8 cellular contexts compared by ENCODE assay signal in the genomic region with DNA sequence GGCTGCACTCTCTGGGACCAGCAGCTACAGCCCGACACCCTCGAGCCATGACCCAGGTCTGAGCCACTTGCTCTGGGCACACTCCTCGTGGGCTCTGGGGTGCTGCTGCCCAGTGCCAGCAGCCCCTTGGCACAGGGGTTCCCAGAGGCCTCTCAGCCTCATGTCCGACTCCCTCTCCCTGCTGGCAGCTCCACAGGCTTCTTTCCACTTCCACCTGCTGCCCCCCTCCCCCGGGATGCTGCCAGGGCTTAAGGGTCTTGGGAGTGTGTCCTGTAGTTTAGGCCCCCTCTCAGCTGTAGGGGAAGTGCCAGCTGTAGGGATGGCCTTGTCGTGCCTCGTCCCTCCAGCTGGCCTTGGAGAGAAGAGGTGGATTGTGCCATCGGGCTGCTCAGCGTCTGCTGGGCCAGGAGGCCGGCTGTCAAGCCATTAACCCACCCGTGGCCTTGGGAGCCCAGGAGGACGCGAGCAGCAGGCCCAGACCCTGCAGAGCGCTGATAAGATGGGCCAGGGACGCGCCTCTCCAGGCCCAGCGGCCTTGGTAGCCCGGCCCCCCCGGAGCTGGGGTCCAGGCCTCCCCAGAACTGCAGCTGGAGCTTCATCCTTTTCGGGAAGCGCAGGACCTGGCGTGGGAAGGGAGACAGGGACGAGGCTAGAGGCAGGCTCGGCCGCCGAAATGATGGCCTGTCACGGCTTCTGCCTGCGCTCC. TPM values are rescaled to one million over a fixed set of nuclear protein-coding genes. Genes with fewer than 3 reads are reported as not detected.
DNase-seq lines count a peak whose midpoint lies in the region; ATAC-seq and TF ChIP-seq lines count a peak whose summit lies in the region.

No MANE protein-coding gene starts in this region.

- intact Hi-C loops in Panc1 (cut with micrococcal nuclease; ENCODE audit: unreplicated experiment), result no loop called here

- no peak for TF ChIP-seq EP300 in neural cell (conservative IDR thresholded peaks at IDR 0.05; ENCODE audit: poor library complexity, severe bottlenecking)

- TF ChIP-seq CTCF in BE2C (IDR thresholded peaks at IDR 0.05; ENCODE audit: low read depth, low read length) (no peak), Panc1 (IDR thresholded peaks at IDR 0.05) (no peak), endothelial cell (IDR thresholded peaks at IDR 0.05; ENCODE audit: unreplicated experiment) (no peak), neural cell (IDR thresholded peaks at IDR 0.05; ENCODE audit: poor library complexity, severe bottlenecking) (no peak), foreskin keratinocyte (conservative IDR thresholded peaks at IDR 0.05) (no peak)

- BruUV-seq in Panc1 (replicated peaks; lab: Mats Ljungman, UMichigan), result no TSS peak

- ATAC-seq in Panc1 (no peak; the same call in 1 of the 2 replicates), GM18873 (IDR thresholded peaks at IDR 0.05; ENCODE audit: low FRiP score, unreplicated experiment) (no peak), GM18870 (IDR thresholded peaks at IDR 0.05; ENCODE audit: unreplicated experiment) (no peak), foreskin keratinocyte (no peak)

- no peaks in the 10 kb centered on the region for H3K9me3 Mint-ChIP-seq in endothelial cell (ENCODE audit: unreplicated experiment)

- H3K27ac ChIP-seq in Panc1 (ENCODE audit: low read length) (peak overlapping the region; percentile 82), neural cell (ENCODE audit: low read length) (peak overlapping the region; percentile 79), foreskin keratinocyte (no peak overlapping the region)

- H3K9me3 ChIP-seq in BE2C (no peaks in the 10 kb centered on the region), Panc1 (ENCODE audit: control insufficient read depth, insufficient read depth, low read depth, low read length) (no peaks in the 10 kb centered on the region), neural cell (ENCODE audit: low read length) (no peaks in the 10 kb centered on the region)

- peaks cover 15% of the 10 kb centered on the region for H3K4me1 Mint-ChIP-seq in endothelial cell (ENCODE audit: unreplicated experiment)

- CTCF ChIA-PET in Panc1 (lab: Charles Lee), result interaction anchor here (0.9 kb wide), 1 partner anchor 117 kb away, joined by 4 read pairs; no protein-coding TSS in a partner anchor

- no peaks in the 10 kb centered on the region for H4K20me1 ChIP-seq in neural cell (ENCODE audit: insufficient read depth)

- peak; percentile 26 for DNase-seq in BE2C
- DNase-seq in Panc1 (ENCODE audit: low read depth, low spot score), result no peak
- no peak for DNase-seq in endothelial cell (ENCODE audit: low spot score)
- DNase-seq in amniotic stem cell (lab: John Stamatoyannopoulos, UW), result no peak
- no peak for DNase-seq in foreskin keratinocyte

- peak overlapping the region; percentile 86 for H3K4me3 Mint-ChIP-seq in endothelial cell (ENCODE audit: unreplicated experiment)

- POLR2A ChIA-PET in Panc1 (lab: Charles Lee), result no interaction called here

- H3K27me3 Mint-ChIP-seq in endothelial cell (ENCODE audit: unreplicated experiment), result no peaks in the 10 kb centered on the region

- peak overlapping the region; percentile 80 for H3K9ac ChIP-seq in neural cell (ENCODE audit: low read length)

- peak overlapping the region; percentile 8 for H2AFZ ChIP-seq in neural cell (ENCODE audit: low read depth, low read length)

- in situ Hi-C loops in Panc1 (cut with HindIII; ENCODE audit: low pct_unique_long_range_greater_than_20kb, low sequenced_read_pairs), result no loop called here

- peaks cover 15% of the 10 kb centered on the region for H3K79me2 ChIP-seq in neural cell (replicated peaks; ENCODE audit: insufficient read depth, low read length)

- no peak overlapping the region for H3K4me2 ChIP-seq in neural cell (ENCODE audit: low read length)

- TF ChIP-seq RAD21 in neural cell (conservative IDR thresholded peaks at IDR 0.05), result no peak

- no peaks in the 10 kb centered on the region for H3K9me2 ChIP-seq in neural cell (ENCODE audit: insufficient read depth, low read length)

- no peaks in the 10 kb centered on the region for H3K36me3 Mint-ChIP-seq in endothelial cell (ENCODE audit: low read depth, unreplicated experiment)

- H3K4me3 ChIP-seq in BE2C (ENCODE audit: low read depth, low read length) (peak overlapping the region; percentile 61), Panc1 (ENCODE audit: low read depth in 2 of 2, low read length in 2 of 2) (peak overlapping the region; percentile 60 to 65), neural cell (ENCODE audit: low read length) (peak overlapping the region; percentile 72)

- H3F3A ChIP-seq in neural cell (ENCODE audit: insufficient read depth, low read length, poor library complexity, severe bottlenecking), result no peaks in the 10 kb centered on the region

- H3K36me3 ChIP-seq in BE2C, result no peaks in the 10 kb centered on the region
- H3K36me3 ChIP-seq in Panc1 (ENCODE audit: control insufficient read depth, insufficient read depth, low read length), result no peaks in the 10 kb centered on the region
- no peaks in the 10 kb centered on the region for H3K36me3 ChIP-seq in neural cell (ENCODE audit: insufficient read depth, low read length)

- H3K4me1 ChIP-seq in BE2C (no peaks in the 10 kb centered on the region), Panc1 (ENCODE audit: control insufficient read depth, insufficient read depth, low read length) (no peaks in the 10 kb centered on the region; the same call in 1 of the 2 replicates), foreskin keratinocyte (no peaks in the 10 kb centered on the region)

- H3K27me3 ChIP-seq in BE2C (no peaks in the 10 kb centered on the region), Panc1 (ENCODE audit: control insufficient read depth, insufficient read depth, low read length) (no peaks in the 10 kb centered on the region; the same call in 1 of the 2 replicates), neural cell (ENCODE audit: insufficient read depth, low read depth, low read length) (no peaks in the 10 kb centered on the region), foreskin keratinocyte (no peaks in the 10 kb centered on the region)

- peak overlapping the region; percentile 30 for H3K27ac Mint-ChIP-seq in endothelial cell (ENCODE audit: unreplicated experiment)

TF ChIP-seq in neural cell, 6 proteins besides CTCF, POLR2A, EP300 and RAD21:
- TF ChIP-seq REST (IDR thresholded peaks at IDR 0.05; ENCODE audit: borderline replicate concordance), result no peak
- no peak for TF ChIP-seq MXI1 (conservative IDR thresholded peaks at IDR 0.05; ENCODE audit: poor library complexity, severe bottlenecking)
- no peak for TF ChIP-seq EZH2 (IDR thresholded peaks at IDR 0.05; ENCODE audit: borderline replicate concordance, insufficient read depth, low read length, poor library complexity, severe bottlenecking)
- TF ChIP-seq POLR2AphosphoS5 (IDR thresholded peaks at IDR 0.05), result no peak
- TF ChIP-seq TAF1 (IDR thresholded peaks at IDR 0.05; ENCODE audit: low read depth), result no peak
- no peak for TF ChIP-seq SMC3 (conservative IDR thresholded peaks at IDR 0.05; ENCODE audit: poor library complexity)

RNA-seq across cellular contexts. Expression of gene USP27X, which starts 1.0 kb away (rescaled TPM):
- 1.8 TPM for polyA plus RNA-seq in BE2C (2012; ENCODE audit: insufficient read depth, insufficient read length, low read depth)
- 3.1 TPM for total RNA-seq in Panc1 (2021; ENCODE audit: unreplicated experiment)
- polyA plus RNA-seq in Panc1 (2012; ENCODE audit: insufficient read length), result 4.2 TPM
- total RNA-seq in endothelial cell (ENCODE audit: unreplicated experiment), result 6.6 TPM
- 8.0 and 10.3 TPM in 2 replicates for polyA plus RNA-seq in neural cell
- 30.9 and 32.6 TPM in 2 replicates for polyA minus RNA-seq in neural cell
- total RNA-seq in foreskin keratinocyte, result 2.8 and 2.9 TPM in 2 replicates
- 1.9 and 2.4 TPM in 2 replicates for polyA plus RNA-seq in foreskin keratinocyte

RNA-seq across cellular contexts. Expression of gene CLCN5, which starts 44.1 kb away (rescaled TPM):
- 4.6 TPM for polyA plus RNA-seq in BE2C (2012; ENCODE audit: insufficient read depth, insufficient read length, low read depth)
- total RNA-seq in Panc1 (2021; ENCODE audit: unreplicated experiment) (23.6 TPM), endothelial cell (ENCODE audit: unreplicated experiment) (5.7 TPM), foreskin keratinocyte (2.8 and 4.5 TPM in 2 replicates)
- 6.7 TPM for polyA plus RNA-seq in Panc1 (2012; ENCODE audit: insufficient read length)
- polyA plus RNA-seq in neural cell (10.7 and 13.1 TPM in 2 replicates), foreskin keratinocyte (0.47 and 0.48 TPM in 2 replicates)
- polyA minus RNA-seq in neural cell, result 23.9 and 38.0 TPM in 2 replicates

RNA-seq across cellular contexts. Expression of gene PAGE4, which starts 49.2 kb away (rescaled TPM):
- polyA plus RNA-seq in BE2C (2012; ENCODE audit: insufficient read depth, insufficient read length, low read depth), result not detected
- total RNA-seq in Panc1 (2021; ENCODE audit: unreplicated experiment) (not detected), endothelial cell (ENCODE audit: unreplicated experiment) (not detected), foreskin keratinocyte (not detected in 2 replicates)
- not detected for polyA plus RNA-seq in Panc1 (2012; ENCODE audit: insufficient read length)
- polyA plus RNA-seq in neural cell (not detected in 2 replicates), foreskin keratinocyte (not detected in 2 replicates)
- not detected in 2 replicates for polyA minus RNA-seq in neural cell
